In the genomic region with DNA sequence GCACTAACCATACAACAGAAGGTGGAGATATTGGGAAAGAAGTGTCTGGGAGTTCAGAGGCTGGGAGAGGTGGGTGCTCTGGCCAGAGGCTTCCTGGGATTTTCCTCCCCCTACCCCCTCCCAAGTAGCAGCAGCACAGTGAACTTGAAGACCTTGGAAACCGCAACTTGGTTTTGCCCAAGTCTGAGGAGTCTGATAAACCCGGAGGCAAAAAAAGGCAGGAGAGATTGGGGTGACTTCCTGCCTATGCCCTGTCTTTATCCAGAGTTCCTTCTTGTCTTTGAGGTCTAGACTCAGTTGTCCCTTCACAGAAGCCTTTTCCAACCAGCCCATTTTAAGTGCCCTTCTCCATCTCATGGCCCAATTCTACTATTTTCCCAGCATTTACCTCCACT, we compare ENCODE assay signal across 20 cellular contexts. TPM values are rescaled to one million over a fixed set of nuclear protein-coding genes. Genes with fewer than 3 reads are reported as not detected.
"Had no signal": no experiment of that assay in that cellular context is flagged by ENCODE, and none has a peak within 500 bp of the region (broad histone marks: within the 10 kb centered on the region; RNA-seq: fewer than 3 reads in every experiment).

No MANE protein-coding gene starts in this region.

- H3K9me3 ChIP-seq: heart left ventricle, left ventricle myocardium inferior, psoas muscle, tibial artery had no signal

- H3K27ac ChIP-seq: heart left ventricle, left ventricle myocardium inferior, psoas muscle, skin epidermis, tibial artery had no signal

- ATAC-seq: activated CD4-positive, alpha-beta T cell treated with anti-CD3 and anti-CD28 coated beads for 36 hours; heart left ventricle; psoas muscle; right cardiac atrium; stimulated activated naive CD8-positive, alpha-beta T cell treated with anti-CD3 and anti-CD28 coated beads, Interleukin-15, Interleukin-2, amounts not matched to agents 100 U/mL and 50 U/mL, for 24 hours had no signal

- H3K4me3 ChIP-seq: tibial artery had no signal

- H3K27me3 ChIP-seq: tibial artery had no signal

- H3K36me3 ChIP-seq: heart left ventricle, left ventricle myocardium inferior, tibial artery had no signal

- DNase-seq: activated CD4-positive, alpha-beta T cell treated with anti-CD3 and anti-CD28 coated beads for 36 hours; activated CD4-positive, alpha-beta T cell treated with anti-CD3 and anti-CD28 coated beads, Interleukin-2, amount 50 U/mL, for 48 hours; activated naive CD4-positive, alpha-beta T cell; activated naive CD8-positive, alpha-beta T cell treated with anti-CD3 and anti-CD28 coated beads for 36 hours; activated T-cell treated with anti-CD3 and anti-CD28 coated beads for 4 hours; amniotic stem cell; effector CD4-positive, alpha-beta T cell; heart left ventricle; immature natural killer cell; kidney glomerular epithelial cell; left ventricle myocardium inferior; mammary epithelial cell; psoas muscle; right cardiac atrium; stimulated activated naive CD8-positive, alpha-beta T cell treated with anti-CD3 and anti-CD28 coated beads, Interleukin-15, Interleukin-2, amounts not matched to agents 100 U/mL and 50 U/mL, for 24 hours; substantia nigra; T-helper 9 cell; tibial artery had no signal

RNA-seq across cellular contexts. Expression of gene THRB, which starts 25.4 kb away (rescaled TPM):
- total RNA-seq: activated CD4-positive, alpha-beta T cell treated with anti-CD3 and anti-CD28 coated beads for 36 hours; activated naive CD8-positive, alpha-beta T cell treated with anti-CD3 and anti-CD28 coated beads for 36 hours; activated T-helper 1 cell treated with anti-CD3 and anti-CD28 coated beads, Interleukin-12 subunit alpha, Interleukin-12 subunit beta, Interleukin-2, Interleukin-4 antibody, amounts not matched to agents 30 ng/mL and 10 ng/mL and 1 ng/mL, durations not matched to agents 14 hours and 24 hours and 36 hours had no signal
- polyA plus RNA-seq: immature natural killer cell had no signal
